18 cellular contexts compared by ENCODE assay signal in the genomic region with DNA sequence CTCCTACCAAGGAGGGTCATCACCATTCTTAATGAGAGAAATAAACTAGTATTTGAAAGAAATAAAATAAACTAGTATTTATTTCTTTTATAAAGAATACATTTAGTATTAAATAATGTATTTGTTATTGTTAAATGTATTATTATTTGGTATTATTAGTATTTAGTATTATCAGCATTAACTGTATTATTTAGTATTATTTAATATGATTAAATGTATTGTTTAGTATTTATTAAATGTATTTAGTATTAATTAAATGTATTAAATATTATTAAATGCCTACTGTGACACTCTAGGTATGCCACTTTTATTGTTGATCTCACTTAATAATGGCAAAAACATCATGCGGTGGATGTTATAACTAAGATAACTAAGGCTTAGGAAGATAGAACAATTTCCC.
"Had no signal": no experiment of that assay in that cellular context is flagged by ENCODE, and none has a peak within 500 bp of the region (broad histone marks: within the 10 kb centered on the region; RNA-seq: fewer than 3 reads in every experiment).

No MANE protein-coding gene starts in this region.

- H3K27ac ChIP-seq: RWPE1 had no signal

- ATAC-seq: T-cell had no signal

- H3K9me3 ChIP-seq: SK-N-SH had no signal

- H3K9ac ChIP-seq: SK-N-SH had no signal

- DNase-seq: KBM-7, MV-4-11, NCI-H1048, NCI-H1105, NCI-H1417, NCI-H1436 treated with DMSO at 0.1 percent for 48 hours, NCI-H1694, NCI-H187 treated with DMSO at 0.1 percent for 48 hours, NCI-H2029 treated with DMSO at 0.1 percent for 48 hours, NCI-H2171 treated with DMSO at 0.1 percent for 48 hours, NCI-H524, NCI-H526 treated with DMSO at 0.1 percent for 48 hours, NCI-H774, SHP77, SK-N-SH, SW 1271, T-cell had no signal
